1 cellular context compared by ENCODE assay signal in genomic region chr3:186790261-186790981, GRCh38.
A peak's percentile ranks its signal among the peaks of the same experiment; 100 is the strongest.
TF ChIP-seq lines count a peak whose summit lies in the region.

No MANE protein-coding gene starts in this region.

TF ChIP-seq in HepG2, 621 proteins besides CTCF, POLR2A, EP300 and RAD21 (continued from another document and continues in another):
- TF ChIP-seq, protein P1, sequence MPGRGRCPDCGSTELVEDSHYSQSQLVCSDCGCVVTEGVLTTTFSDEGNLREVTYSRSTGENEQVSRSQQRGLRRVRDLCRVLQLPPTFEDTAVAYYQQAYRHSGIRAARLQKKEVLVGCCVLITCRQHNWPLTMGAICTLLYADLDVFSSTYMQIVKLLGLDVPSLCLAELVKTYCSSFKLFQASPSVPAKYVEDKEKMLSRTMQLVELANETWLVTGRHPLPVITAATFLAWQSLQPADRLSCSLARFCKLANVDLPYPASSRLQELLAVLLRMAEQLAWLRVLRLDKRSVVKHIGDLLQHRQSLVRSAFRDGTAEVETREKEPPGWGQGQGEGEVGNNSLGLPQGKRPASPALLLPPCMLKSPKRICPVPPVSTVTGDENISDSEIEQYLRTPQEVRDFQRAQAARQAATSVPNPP (CRISPR knock-in tag; IDR thresholded peaks at IDR 0.05) = 0 out of 2 replicates have a peak, but pooled peaks have one; percentile 46
- TF ChIP-seq, protein P2, sequence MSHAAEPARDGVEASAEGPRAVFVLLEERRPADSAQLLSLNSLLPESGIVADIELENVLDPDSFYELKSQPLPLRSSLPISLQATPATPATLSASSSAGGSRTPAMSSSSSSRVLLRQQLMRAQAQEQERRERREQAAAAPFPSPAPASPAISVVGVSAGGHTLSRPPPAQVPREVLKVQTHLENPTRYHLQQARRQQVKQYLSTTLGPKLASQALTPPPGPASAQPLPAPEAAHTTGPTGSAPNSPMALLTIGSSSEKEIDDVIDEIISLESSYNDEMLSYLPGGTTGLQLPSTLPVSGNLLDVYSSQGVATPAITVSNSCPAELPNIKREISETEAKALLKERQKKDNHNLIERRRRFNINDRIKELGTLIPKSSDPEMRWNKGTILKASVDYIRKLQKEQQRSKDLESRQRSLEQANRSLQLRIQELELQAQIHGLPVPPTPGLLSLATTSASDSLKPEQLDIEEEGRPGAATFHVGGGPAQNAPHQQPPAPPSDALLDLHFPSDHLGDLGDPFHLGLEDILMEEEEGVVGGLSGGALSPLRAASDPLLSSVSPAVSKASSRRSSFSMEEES (CRISPR knock-in tag; IDR thresholded peaks at IDR 0.05) = no peak
- no peak for TF ChIP-seq MED13 (CRISPR knock-in tag; IDR thresholded peaks at IDR 0.05)
- no peak for TF ChIP-seq DNMT1 (CRISPR knock-in tag; IDR thresholded peaks at IDR 0.05)
- TF ChIP-seq ZNF503 (CRISPR knock-in tag; IDR thresholded peaks at IDR 0.05) = no peak
- TF ChIP-seq ATF7 (IDR thresholded peaks at IDR 0.05) = no peak
- TF ChIP-seq ATF7 (CRISPR knock-in tag; IDR thresholded peaks at IDR 0.05) = no peak
- TF ChIP-seq, protein P3, sequence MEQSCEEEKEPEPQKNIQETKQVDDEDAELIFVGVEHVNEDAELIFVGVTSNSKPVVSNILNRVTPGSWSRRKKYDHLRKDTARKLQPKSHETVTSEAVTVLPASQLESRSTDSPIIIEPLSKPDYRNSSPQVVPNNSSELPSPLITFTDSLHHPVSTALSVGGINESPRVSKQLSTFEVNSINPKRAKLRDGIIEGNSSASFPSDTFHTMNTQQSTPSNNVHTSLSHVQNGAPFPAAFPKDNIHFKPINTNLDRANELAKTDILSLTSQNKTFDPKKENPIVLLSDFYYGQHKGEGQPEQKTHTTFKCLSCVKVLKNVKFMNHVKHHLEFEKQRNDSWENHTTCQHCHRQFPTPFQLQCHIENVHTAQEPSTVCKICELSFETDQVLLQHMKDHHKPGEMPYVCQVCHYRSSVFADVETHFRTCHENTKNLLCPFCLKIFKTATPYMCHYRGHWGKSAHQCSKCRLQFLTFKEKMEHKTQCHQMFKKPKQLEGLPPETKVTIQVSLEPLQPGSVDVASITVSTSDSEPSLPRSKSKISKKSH (CRISPR knock-in tag; IDR thresholded peaks at IDR 0.05; ENCODE audit: borderline replicate concordance) = no peak
- TF ChIP-seq TCF12 (IDR thresholded peaks at IDR 0.05) = no peak
- TF ChIP-seq TCF12 (CRISPR knock-in tag; IDR thresholded peaks at IDR 0.05) = no peak
- peak; percentile 55; the same call in 1 of the 2 replicates for TF ChIP-seq ARNT2 (CRISPR knock-in tag; IDR thresholded peaks at IDR 0.05; ENCODE audit: low read depth)
- no peak for TF ChIP-seq ZNF292 (CRISPR knock-in tag; IDR thresholded peaks at IDR 0.05; ENCODE audit: borderline replicate concordance, low read depth)
- TF ChIP-seq, protein P4, sequence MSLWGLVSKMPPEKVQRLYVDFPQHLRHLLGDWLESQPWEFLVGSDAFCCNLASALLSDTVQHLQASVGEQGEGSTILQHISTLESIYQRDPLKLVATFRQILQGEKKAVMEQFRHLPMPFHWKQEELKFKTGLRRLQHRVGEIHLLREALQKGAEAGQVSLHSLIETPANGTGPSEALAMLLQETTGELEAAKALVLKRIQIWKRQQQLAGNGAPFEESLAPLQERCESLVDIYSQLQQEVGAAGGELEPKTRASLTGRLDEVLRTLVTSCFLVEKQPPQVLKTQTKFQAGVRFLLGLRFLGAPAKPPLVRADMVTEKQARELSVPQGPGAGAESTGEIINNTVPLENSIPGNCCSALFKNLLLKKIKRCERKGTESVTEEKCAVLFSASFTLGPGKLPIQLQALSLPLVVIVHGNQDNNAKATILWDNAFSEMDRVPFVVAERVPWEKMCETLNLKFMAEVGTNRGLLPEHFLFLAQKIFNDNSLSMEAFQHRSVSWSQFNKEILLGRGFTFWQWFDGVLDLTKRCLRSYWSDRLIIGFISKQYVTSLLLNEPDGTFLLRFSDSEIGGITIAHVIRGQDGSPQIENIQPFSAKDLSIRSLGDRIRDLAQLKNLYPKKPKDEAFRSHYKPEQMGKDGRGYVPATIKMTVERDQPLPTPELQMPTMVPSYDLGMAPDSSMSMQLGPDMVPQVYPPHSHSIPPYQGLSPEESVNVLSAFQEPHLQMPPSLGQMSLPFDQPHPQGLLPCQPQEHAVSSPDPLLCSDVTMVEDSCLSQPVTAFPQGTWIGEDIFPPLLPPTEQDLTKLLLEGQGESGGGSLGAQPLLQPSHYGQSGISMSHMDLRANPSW (CRISPR knock-in tag; IDR thresholded peaks at IDR 0.05; ENCODE audit: borderline replicate concordance) = no peak
- TF ChIP-seq DBP (CRISPR knock-in tag; IDR thresholded peaks at IDR 0.05; ENCODE audit: not compliant biosample characterization) = peak; percentile 23
- no peak for TF ChIP-seq SOX13 (IDR thresholded peaks at IDR 0.05)
- TF ChIP-seq SOX13 (CRISPR knock-in tag; conservative IDR thresholded peaks at IDR 0.05 in 1 of 2, IDR thresholded peaks at IDR 0.05 in 1 of 2) = peak in 1 of 2 experiments; percentile 84; a peak in 1 of 4 replicates
- TF ChIP-seq LRRFIP1 (CRISPR knock-in tag; conservative IDR thresholded peaks at IDR 0.05) = 0 out of 2 replicates have a peak, but pooled peaks have one; percentile 66
- TF ChIP-seq POLR2AphosphoS2 (IDR thresholded peaks at IDR 0.05; ENCODE audit: low read depth, low read length) = peak; percentile 94
- 0 out of 2 replicates have a peak, but pooled peaks have one; percentile 29 for TF ChIP-seq FOXJ3 (CRISPR knock-in tag; IDR thresholded peaks at IDR 0.05; ENCODE audit: borderline replicate concordance)
- TF ChIP-seq RNF219 (CRISPR knock-in tag; IDR thresholded peaks at IDR 0.05) = no peak
- TF ChIP-seq EHMT2 (IDR thresholded peaks at IDR 0.05; ENCODE audit: borderline replicate concordance, low read depth, low read length) = no peak
- TF ChIP-seq ZC3H4 (CRISPR knock-in tag; IDR thresholded peaks at IDR 0.05; ENCODE audit: borderline replicate concordance) = peak; percentile 94; the same call in 1 of the 2 replicates
- TF ChIP-seq, protein P5, sequence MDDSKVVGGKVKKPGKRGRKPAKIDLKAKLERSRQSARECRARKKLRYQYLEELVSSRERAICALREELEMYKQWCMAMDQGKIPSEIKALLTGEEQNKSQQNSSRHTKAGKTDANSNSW (CRISPR knock-in tag; IDR thresholded peaks at IDR 0.05; ENCODE audit: borderline replicate concordance) = no peak
- TF ChIP-seq, protein P6, sequence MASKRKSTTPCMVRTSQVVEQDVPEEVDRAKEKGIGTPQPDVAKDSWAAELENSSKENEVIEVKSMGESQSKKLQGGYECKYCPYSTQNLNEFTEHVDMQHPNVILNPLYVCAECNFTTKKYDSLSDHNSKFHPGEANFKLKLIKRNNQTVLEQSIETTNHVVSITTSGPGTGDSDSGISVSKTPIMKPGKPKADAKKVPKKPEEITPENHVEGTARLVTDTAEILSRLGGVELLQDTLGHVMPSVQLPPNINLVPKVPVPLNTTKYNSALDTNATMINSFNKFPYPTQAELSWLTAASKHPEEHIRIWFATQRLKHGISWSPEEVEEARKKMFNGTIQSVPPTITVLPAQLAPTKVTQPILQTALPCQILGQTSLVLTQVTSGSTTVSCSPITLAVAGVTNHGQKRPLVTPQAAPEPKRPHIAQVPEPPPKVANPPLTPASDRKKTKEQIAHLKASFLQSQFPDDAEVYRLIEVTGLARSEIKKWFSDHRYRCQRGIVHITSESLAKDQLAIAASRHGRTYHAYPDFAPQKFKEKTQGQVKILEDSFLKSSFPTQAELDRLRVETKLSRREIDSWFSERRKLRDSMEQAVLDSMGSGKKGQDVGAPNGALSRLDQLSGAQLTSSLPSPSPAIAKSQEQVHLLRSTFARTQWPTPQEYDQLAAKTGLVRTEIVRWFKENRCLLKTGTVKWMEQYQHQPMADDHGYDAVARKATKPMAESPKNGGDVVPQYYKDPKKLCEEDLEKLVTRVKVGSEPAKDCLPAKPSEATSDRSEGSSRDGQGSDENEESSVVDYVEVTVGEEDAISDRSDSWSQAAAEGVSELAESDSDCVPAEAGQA (IDR thresholded peaks at IDR 0.05; ENCODE audit: low read depth) = no peak
- TF ChIP-seq, protein P6 (CRISPR knock-in tag; IDR thresholded peaks at IDR 0.05; ENCODE audit: borderline replicate concordance) = 0 out of 2 replicates have a peak, but pooled peaks have one; percentile 41
- TF ChIP-seq ZZZ3 (CRISPR knock-in tag; IDR thresholded peaks at IDR 0.05; ENCODE audit: borderline replicate concordance) = no peak
- no peak for TF ChIP-seq ZNF670 (CRISPR knock-in tag; IDR thresholded peaks at IDR 0.05; ENCODE audit: borderline replicate concordance)
- TF ChIP-seq ZNF329 (CRISPR knock-in tag; IDR thresholded peaks at IDR 0.05; ENCODE audit: low read depth) = no peak
- 0 out of 2 replicates have a peak, but pooled peaks have one; percentile 37 for TF ChIP-seq TOPORS (CRISPR knock-in tag; IDR thresholded peaks at IDR 0.05)
- TF ChIP-seq PATZ1 (CRISPR knock-in tag; IDR thresholded peaks at IDR 0.05) = peak; percentile 71; the same call in 1 of the 2 replicates
- no peak for TF ChIP-seq ZNF629 (CRISPR knock-in tag; conservative IDR thresholded peaks at IDR 0.05)
- TF ChIP-seq ZNF496 (CRISPR knock-in tag; IDR thresholded peaks at IDR 0.05; ENCODE audit: insufficient replicate concordance) = no peak
